Comparison of ENCODE assay signal across 13 cellular contexts in genomic region chr4:25531272-25531671, GRCh38.
A peak's percentile ranks its signal among the peaks of the same experiment; 100 is the strongest.
DNase-seq lines count a peak whose midpoint lies in the region; ATAC-seq and TF ChIP-seq lines count a peak whose summit lies in the region.
"Had no signal": no experiment of that assay in that cellular context is flagged by ENCODE, and none has a peak within 500 bp of the region (broad histone marks: within the 10 kb centered on the region; RNA-seq: fewer than 3 reads in every experiment).

No MANE protein-coding gene starts in this region.

- H3K23ac ChIP-seq in trophoblast cell (ENCODE audit: low read length): no peak overlapping the region

- H3K14ac ChIP-seq in trophoblast cell (ENCODE audit: low read length): no peak overlapping the region

- H2BK120ac ChIP-seq in trophoblast cell (ENCODE audit: insufficient read depth, low read length, poor library complexity): no peak overlapping the region

- peaks cover 17% of the 10 kb centered on the region for H3K4me1 Mint-ChIP-seq in neural crest cell
- H3K4me1 Mint-ChIP-seq in activated naive CD8-positive, alpha-beta T cell treated with anti-CD3 and anti-CD28 coated beads, Interleukin-2, amount 50 U/mL, for 24 hours: no peaks in the 10 kb centered on the region

- no peaks in the 10 kb centered on the region for H4K20me1 ChIP-seq in Loucy (ENCODE audit: insufficient read depth, low read length, poor library complexity, severe bottlenecking)

- no peak overlapping the region for H3K4me2 ChIP-seq in Loucy (ENCODE audit: low read depth, low read length, poor library complexity, severe bottlenecking)
- H3K4me2 ChIP-seq in trophoblast cell (ENCODE audit: low read length): no peak overlapping the region

- H3K9me3 Mint-ChIP-seq in neural crest cell: peaks cover 2% of the 10 kb centered on the region
- H3K9me3 Mint-ChIP-seq in activated naive CD8-positive, alpha-beta T cell treated with anti-CD3 and anti-CD28 coated beads, Interleukin-2, amount 50 U/mL, for 24 hours: no peaks in the 10 kb centered on the region

- no peak overlapping the region for H2BK12ac ChIP-seq in trophoblast cell (ENCODE audit: low read length)

- H4K8ac ChIP-seq in trophoblast cell (ENCODE audit: low read depth, low read length): no peak overlapping the region

- H3K27ac Mint-ChIP-seq in neural crest cell (ENCODE audit: unreplicated experiment): no peak overlapping the region
- no peak overlapping the region for H3K27ac Mint-ChIP-seq in activated naive CD8-positive, alpha-beta T cell treated with anti-CD3 and anti-CD28 coated beads, Interleukin-2, amount 50 U/mL, for 24 hours
- H3K27ac Mint-ChIP-seq: activated CD8-positive, alpha-beta memory T cell treated with anti-CD3 and anti-CD28 coated beads, Interleukin-2, amount 10 ng/mL, durations not matched to agents 7 days and 5 days had no signal

- no peak overlapping the region for H2AK5ac ChIP-seq in trophoblast cell (ENCODE audit: low read length)

- H3K36me3 ChIP-seq in Loucy (ENCODE audit: insufficient read depth, low read length) (no peaks in the 10 kb centered on the region), trophoblast cell (ENCODE audit: control insufficient read depth in 1 of 2, insufficient read depth in 2 of 2, low read length in 2 of 2) (no peaks in the 10 kb centered on the region)

- ATAC-seq in activated naive CD8-positive, alpha-beta T cell treated with anti-CD3 and anti-CD28 coated beads, Interleukin-2, amount 50 U/mL, for 24 hours: no peak
- ATAC-seq in HG03135 (IDR thresholded peaks at IDR 0.05; ENCODE audit: unreplicated experiment): no peak
- ATAC-seq: activated CD8-positive, alpha-beta memory T cell treated with anti-CD3 and anti-CD28 coated beads, Interleukin-2, amount 10 ng/mL, durations not matched to agents 7 days and 5 days had no signal

- H4K12ac ChIP-seq in trophoblast cell (ENCODE audit: low read depth, low read length): no peak overlapping the region

- H3K27me3 ChIP-seq in Loucy (ENCODE audit: insufficient read depth, low read length, poor library complexity, severe bottlenecking) (no peaks in the 10 kb centered on the region), trophoblast cell (ENCODE audit: insufficient read depth, low read length) (no peaks in the 10 kb centered on the region)

- H3K36me3 Mint-ChIP-seq in neural crest cell (ENCODE audit: low read depth): no peaks in the 10 kb centered on the region
- no peaks in the 10 kb centered on the region for H3K36me3 Mint-ChIP-seq in activated naive CD8-positive, alpha-beta T cell treated with anti-CD3 and anti-CD28 coated beads, Interleukin-2, amount 50 U/mL, for 24 hours (ENCODE audit: low read depth)
- H3K36me3 Mint-ChIP-seq: activated CD8-positive, alpha-beta memory T cell treated with anti-CD3 and anti-CD28 coated beads, Interleukin-2, amount 10 ng/mL, durations not matched to agents 7 days and 5 days had no signal

- H3K4me1 ChIP-seq in Loucy (ENCODE audit: insufficient read depth, low read length, poor library complexity, severe bottlenecking): no peaks in the 10 kb centered on the region
- no peaks in the 10 kb centered on the region for H3K4me1 ChIP-seq in trophoblast cell (ENCODE audit: control insufficient read depth in 1 of 2, insufficient read depth in 2 of 2, low read length in 2 of 2)

- no peak overlapping the region for H3K4ac ChIP-seq in trophoblast cell (ENCODE audit: low read depth, low read length)

- no peak overlapping the region for H2BK5ac ChIP-seq in trophoblast cell (ENCODE audit: low read depth, low read length, poor library complexity)

- no peak for DNase-seq in GM12865 (ENCODE audit: low read depth)
- no peak for DNase-seq in choroid plexus epithelial cell (ENCODE audit: low read depth)
- no peak for DNase-seq in neural crest cell (ENCODE audit: low read depth, low spot score)
- no peak for DNase-seq in trophoblast cell
- DNase-seq in activated naive CD8-positive, alpha-beta T cell treated with anti-CD3 and anti-CD28 coated beads, Interleukin-2, amount 50 U/mL, for 24 hours: no peak
- no peak for DNase-seq in NOMO-1 (lab: John Stamatoyannopoulos, UW; ENCODE audit: unreplicated experiment in 2 of 2)
- DNase-seq: activated CD8-positive, alpha-beta memory T cell treated with anti-CD3 and anti-CD28 coated beads, Interleukin-2, amount 10 ng/mL, durations not matched to agents 7 days and 5 days; DMS153; effector CD4-positive, alpha-beta T cell; NCI-H146; substantia nigra had no signal

- H2AFZ ChIP-seq in Loucy (ENCODE audit: low read length): no peak overlapping the region
- H2AFZ ChIP-seq in trophoblast cell (ENCODE audit: insufficient read depth, low read length, poor library complexity): no peak overlapping the region

- H3K9me3 ChIP-seq in Loucy (ENCODE audit: insufficient read depth, low read depth, low read length) (no peaks in the 10 kb centered on the region), trophoblast cell (ENCODE audit: insufficient read depth, low read depth, low read length) (no peaks in the 10 kb centered on the region)

- no peaks in the 10 kb centered on the region for H3F3A ChIP-seq in Loucy (ENCODE audit: low read depth)

- H3K79me2 ChIP-seq in Loucy (ENCODE audit: insufficient read depth, low read length) (no peaks in the 10 kb centered on the region), trophoblast cell (ENCODE audit: control insufficient read depth, insufficient read depth, low read length, poor library complexity) (no peaks in the 10 kb centered on the region)

- TF ChIP-seq CTCF in GM12865 (IDR thresholded peaks at IDR 0.05; ENCODE audit: insufficient read depth, low read depth, low read length, missing control alignments) (peak; percentile 20), Loucy (conservative IDR thresholded peaks at IDR 0.05; ENCODE audit: low read length) (peak; percentile 33), choroid plexus epithelial cell (conservative IDR thresholded peaks at IDR 0.05; ENCODE audit: low read depth, low read length) (peak; percentile 62), neural crest cell (conservative IDR thresholded peaks at IDR 0.05) (peak; percentile 46)

- H3K27ac ChIP-seq in trophoblast cell (ENCODE audit: low read depth, low read length): no peak overlapping the region

- no peak overlapping the region for H4K91ac ChIP-seq in trophoblast cell (ENCODE audit: low read depth, low read length)

- H3K18ac ChIP-seq in trophoblast cell (ENCODE audit: low read length): no peak overlapping the region

- no peaks in the 10 kb centered on the region for H3K9me2 ChIP-seq in Loucy (replicated peaks; ENCODE audit: low read depth, low read length)

- no peaks in the 10 kb centered on the region for H3K79me1 ChIP-seq in trophoblast cell (ENCODE audit: low read length)

- H3K4me3 ChIP-seq in GM12865 (ENCODE audit: low read depth, low read length): no peak overlapping the region
- H3K4me3 ChIP-seq in Loucy (ENCODE audit: low read length, poor library complexity, severe bottlenecking): no peak overlapping the region
- H3K4me3 ChIP-seq in choroid plexus epithelial cell (ENCODE audit: low read depth, low read length): no peak overlapping the region
- no peak overlapping the region for H3K4me3 ChIP-seq in trophoblast cell (ENCODE audit: low read depth, low read length)

- no peak overlapping the region for H3K4me3 Mint-ChIP-seq in neural crest cell
- no peak overlapping the region for H3K4me3 Mint-ChIP-seq in activated naive CD8-positive, alpha-beta T cell treated with anti-CD3 and anti-CD28 coated beads, Interleukin-2, amount 50 U/mL, for 24 hours
- H3K4me3 Mint-ChIP-seq: activated CD8-positive, alpha-beta memory T cell treated with anti-CD3 and anti-CD28 coated beads, Interleukin-2, amount 10 ng/mL, durations not matched to agents 7 days and 5 days had no signal

- no peaks in the 10 kb centered on the region for H3K27me3 Mint-ChIP-seq in neural crest cell (ENCODE audit: low read depth)
- peaks cover 5% of the 10 kb centered on the region for H3K27me3 Mint-ChIP-seq in activated naive CD8-positive, alpha-beta T cell treated with anti-CD3 and anti-CD28 coated beads, Interleukin-2, amount 50 U/mL, for 24 hours
- H3K27me3 Mint-ChIP-seq: activated CD8-positive, alpha-beta memory T cell treated with anti-CD3 and anti-CD28 coated beads, Interleukin-2, amount 10 ng/mL, durations not matched to agents 7 days and 5 days had no signal

- no peak overlapping the region for H3K9ac ChIP-seq in Loucy (ENCODE audit: low read depth, low read length, poor library complexity, severe bottlenecking)
- H3K9ac ChIP-seq in trophoblast cell (ENCODE audit: low read length): no peak overlapping the region
